ENCODE assay signal across 18 cellular contexts in genomic region chr5:60404171-60404570, GRCh38.
DNase-seq lines count a peak whose midpoint lies in the region; ATAC-seq, FAIRE-seq and TF ChIP-seq lines count a peak whose summit lies in the region.
"Had no signal": no experiment of that assay in that cellular context is flagged by ENCODE, and none has a peak within 500 bp of the region (broad histone marks: within the 10 kb centered on the region; RNA-seq: fewer than 3 reads in every experiment).

No MANE protein-coding gene starts in this region.

- no peak overlapping the region for H3K9ac ChIP-seq in astrocyte (ENCODE audit: low read length)

- H3K36me3 Mint-ChIP-seq in astrocyte (ENCODE audit: low read depth, unreplicated experiment), result no peaks in the 10 kb centered on the region

- intact Hi-C loops in prostate gland (cut with DNase I), result no loop called here

- ATAC-seq in GM21529 (IDR thresholded peaks at IDR 0.05; ENCODE audit: unreplicated experiment), result no peak
- ATAC-seq: Panc1 had no signal

- 48% methylated on average over 1 of the region's 1 CpG for WGBS in prostate gland

- no peak overlapping the region for H3K4me2 ChIP-seq in astrocyte (ENCODE audit: low read length)

- TF ChIP-seq CTCF in astrocyte (IDR thresholded peaks at IDR 0.05; ENCODE audit: insufficient read depth, low read depth, low read length) (no peak), fibroblast of pulmonary artery (IDR thresholded peaks at IDR 0.05; ENCODE audit: low read length, missing control alignments) (no peak), prostate gland (IDR thresholded peaks at IDR 0.05) (no peak)

- DNase-seq in NCI-H2171 treated with DMSO at 0.1 percent for 48 hours (lab: John Stamatoyannopoulos, UW) (peak; percentile 27), NCI-H2171 (lab: John Stamatoyannopoulos, UW) (no peak), astrocyte (ENCODE audit: low read depth) (peak; percentile 12), fibroblast of pulmonary artery (ENCODE audit: low read depth) (peak; percentile 3), prostate gland (ENCODE audit: low spot score) (no peak), AG08395 (ENCODE audit: low spot score) (no peak), NCI-H1417 (lab: John Stamatoyannopoulos, UW) (no peak)
- DNase-seq: 8988T, C1 segment of cervical spinal cord, DMS153, H9, NCI-H1048, NCI-H1694, NCI-H510A, NCI-H82, SHP77 had no signal

- H3K4me1 Mint-ChIP-seq in astrocyte (ENCODE audit: low read depth, unreplicated experiment), result no peaks in the 10 kb centered on the region

- H3K9me3 ChIP-seq in astrocyte (ENCODE audit: insufficient read depth, low read depth, low read length) (no peaks in the 10 kb centered on the region), prostate gland (no peaks in the 10 kb centered on the region)

- H3K9me3 Mint-ChIP-seq in astrocyte (ENCODE audit: unreplicated experiment), result no peaks in the 10 kb centered on the region
- H3K9me3 Mint-ChIP-seq: H9 had no signal

- H3K4me3 ChIP-seq in astrocyte (ENCODE audit: insufficient read depth, low read depth, low read length) (no peak overlapping the region), fibroblast of pulmonary artery (replicated peaks; ENCODE audit: low read depth, low read length) (no peak overlapping the region), prostate gland (no peak overlapping the region)

- H3K36me3 ChIP-seq in astrocyte (ENCODE audit: insufficient read depth, low read length) (no peaks in the 10 kb centered on the region), prostate gland (no peaks in the 10 kb centered on the region)

- H3K27ac ChIP-seq in astrocyte (ENCODE audit: low read depth, low read length), result no peak overlapping the region
- peak overlapping the region; percentile 35 to 59 for H3K27ac ChIP-seq in prostate gland

- H3K4me1 ChIP-seq in astrocyte (ENCODE audit: insufficient read depth, low read length) (no peaks in the 10 kb centered on the region), prostate gland (replicated peaks) (peaks cover 5% of the 10 kb centered on the region)

- no peak for FAIRE-seq in astrocyte (lab: Jason Lieb, UNC)

- no peak overlapping the region for H2AFZ ChIP-seq in astrocyte (ENCODE audit: low read depth, low read length)

- no peak overlapping the region for H3K27ac Mint-ChIP-seq in astrocyte (ENCODE audit: unreplicated experiment)

- TF ChIP-seq POLR2A in prostate gland (IDR thresholded peaks at IDR 0.05), result no peak

- no peaks in the 10 kb centered on the region for H4K20me1 ChIP-seq in astrocyte (ENCODE audit: insufficient read depth, low read length)

- H3K27me3 Mint-ChIP-seq in astrocyte (ENCODE audit: low read depth, unreplicated experiment), result no peaks in the 10 kb centered on the region

- H3K27me3 ChIP-seq in astrocyte (ENCODE audit: insufficient read depth, low read length) (no peaks in the 10 kb centered on the region), prostate gland (replicated peaks; ENCODE audit: insufficient read depth) (no peaks in the 10 kb centered on the region)

- H3K79me2 ChIP-seq in astrocyte (ENCODE audit: insufficient read depth, low read length), result no peaks in the 10 kb centered on the region

- H3K4me3 Mint-ChIP-seq in astrocyte (ENCODE audit: unreplicated experiment), result no peak overlapping the region
- H3K4me3 Mint-ChIP-seq: H9 had no signal

Comparison
In these comparisons a context has a peak if more than half of its experiments do, and no peak if none do; other contexts are left out.
1. DNase-seq: peak in NCI-H2171 treated with DMSO at 0.1 percent for 48 hours (single experiment), astrocyte (single experiment) and fibroblast of pulmonary artery (single experiment); none in NCI-H2171 (single experiment), prostate gland (single experiment), AG08395 (single experiment) and NCI-H1417 (0 of 3).